In genomic region chr19:9940778-9941177, GRCh38 we compare ENCODE assay signal across 19 cellular contexts. TPM values are rescaled to one million over a fixed set of nuclear protein-coding genes. Genes with fewer than 3 reads are reported as not detected.
DNase-seq lines count a peak whose midpoint lies in the region; ATAC-seq, FAIRE-seq and TF ChIP-seq lines count a peak whose summit lies in the region.
"Had no signal": no experiment of that assay in that cellular context is flagged by ENCODE, and none has a peak within 500 bp of the region (broad histone marks: within the 10 kb centered on the region; RNA-seq: fewer than 3 reads in every experiment).

No MANE protein-coding gene starts in this region.

- FAIRE-seq in K562 (lab: Jason Lieb, UNC) (no peak), HepG2 (lab: Jason Lieb, UNC) (no peak)
- FAIRE-seq: H54 had no signal

- no peak overlapping the region for H3K4me3 Mint-ChIP-seq in HFFc6
- H3K4me3 Mint-ChIP-seq: CD4-positive, CD25-positive, alpha-beta regulatory T cell had no signal

- H3K9ac ChIP-seq in K562 (ENCODE audit: insufficient read depth in 1 of 2, low read depth in 2 of 2, low read length in 2 of 2) (no peak overlapping the region), HepG2 (ENCODE audit: insufficient read depth, low read depth, low read length) (no peak overlapping the region)

- BruUV-seq in K562 (replicated peaks; lab: Mats Ljungman, UMichigan) (no TSS peak), HepG2 (replicated peaks; lab: Mats Ljungman, UMichigan) (no TSS peak)

- TF ChIP-seq POLR2A in K562 (conservative IDR thresholded peaks at IDR 0.05): no peak
- no peak for TF ChIP-seq POLR2A in HepG2 (IDR thresholded peaks at IDR 0.05; ENCODE audit: insufficient read depth in 1 of 2, low read depth in 2 of 2, low read length in 2 of 2)
- no peak for TF ChIP-seq POLR2A in esophagus muscularis mucosa (IDR thresholded peaks at IDR 0.05; ENCODE audit: low read depth)

- no peak overlapping the region for H3K27ac Mint-ChIP-seq in HFFc6
- H3K27ac Mint-ChIP-seq: CD4-positive, CD25-positive, alpha-beta regulatory T cell had no signal

- CTCF ChIA-PET in K562 (lab: Yijun Ruan, JAX; ENCODE audit: low intra/inter-chr PET ratio) (no interaction called here), HepG2 (lab: Yijun Ruan, JAX; ENCODE audit: low intra/inter-chr PET ratio, low total read pairs) (no interaction called here)

- H3K4me2 ChIP-seq in K562 (ENCODE audit: insufficient read depth, low read length) (no peak overlapping the region), HepG2 (ENCODE audit: low read depth, low read length) (no peak overlapping the region)

- H3K4me3 ChIP-seq in ACC112 (ENCODE audit: low read depth, low read length): no peak overlapping the region
- H3K4me3 ChIP-seq in K562: no peak overlapping the region
- H3K4me3 ChIP-seq in HepG2 (replicated peaks in 1 of 3; ENCODE audit: insufficient read depth in 1 of 3, low read depth in 2 of 3, low read length in 3 of 3): no peak overlapping the region
- no peak overlapping the region for H3K4me3 ChIP-seq in esophagus muscularis mucosa

- H3K27me3 ChIP-seq in ACC112 (ENCODE audit: insufficient read depth, low read length) (peaks cover 11% of the 10 kb centered on the region; the same call in 1 of the 2 replicates), K562 (ENCODE audit: control insufficient read depth in 2 of 2, insufficient read depth in 2 of 2, low read length in 2 of 2) (peaks cover 0 to 5% of the 10 kb centered on the region in 2 experiments; a peak in 1 of 5 replicates), HepG2 (ENCODE audit: control insufficient read depth in 1 of 2, insufficient read depth in 2 of 2, low read length in 2 of 2) (peaks cover 0 to 10% of the 10 kb centered on the region in 2 experiments; a peak in 2 of 5 replicates), esophagus muscularis mucosa (peaks cover 0 to 35% (median 2%) of the 10 kb centered on the region in 4 donors)

- ATAC-seq in K562 (no peak), HepG2 (peak; percentile 26; the same call in 1 of the 3 replicates)

- TF ChIP-seq EP300 in K562 (IDR thresholded peaks at IDR 0.05; ENCODE audit: low read length): no peak
- no peak for TF ChIP-seq EP300 in HepG2 (IDR thresholded peaks at IDR 0.05; ENCODE audit: low read depth in 2 of 2, low read length in 2 of 2)
- no peak for TF ChIP-seq EP300 in HepG2 (CRISPR knock-in tag; IDR thresholded peaks at IDR 0.05; ENCODE audit: borderline replicate concordance)
- TF ChIP-seq EP300 in esophagus muscularis mucosa (IDR thresholded peaks at IDR 0.05): no peak

- no peaks in the 10 kb centered on the region for H3K9me1 ChIP-seq in K562 (ENCODE audit: control insufficient read depth, insufficient read depth, low read length)

- H3K27me3 Mint-ChIP-seq in HFFc6 (ENCODE audit: insufficient read depth): peaks cover 22% of the 10 kb centered on the region

- no peaks in the 10 kb centered on the region for H4K20me1 ChIP-seq in K562 (replicated peaks; ENCODE audit: control insufficient read depth, insufficient read depth, low read length)
- H4K20me1 ChIP-seq in HepG2 (ENCODE audit: insufficient read depth, low read length): no peaks in the 10 kb centered on the region

- TF ChIP-seq RAD21 in K562 (CRISPR knock-in tag; conservative IDR thresholded peaks at IDR 0.05 in 1 of 2, IDR thresholded peaks at IDR 0.05 in 1 of 2): no peak
- no peak for TF ChIP-seq RAD21 in HepG2 (CRISPR knock-in tag; IDR thresholded peaks at IDR 0.05)

- in situ Hi-C loops in K562 (cut with MboI) (no loop called here), HepG2 (cut with HindIII; ENCODE audit: extremely low pct_ligation_motif_present, low pct_unique_long_range_greater_than_20kb) (no loop called here)

- H3K9me3 ChIP-seq in K562 (replicated peaks; ENCODE audit: control insufficient read depth, insufficient read depth, low read depth, low read length): no peaks in the 10 kb centered on the region
- H3K9me3 ChIP-seq in HepG2 (ENCODE audit: low read length): no peaks in the 10 kb centered on the region
- H3K9me3 ChIP-seq in esophagus muscularis mucosa: peaks cover 0 to 13% (median 5%) of the 10 kb centered on the region in 4 donors

- H3K9me3 Mint-ChIP-seq in HFFc6: peaks cover 17% of the 10 kb centered on the region; the same call in 1 of the 2 replicates

- H3K4me1 ChIP-seq in ACC112 (ENCODE audit: control insufficient read depth, insufficient read depth, low read length, unreplicated experiment): peaks cover 14% of the 10 kb centered on the region
- H3K4me1 ChIP-seq in K562 (replicated peaks in 1 of 2; ENCODE audit: control insufficient read depth in 2 of 2, insufficient read depth in 2 of 2, low read length in 2 of 2): peaks cover 6 to 22% of the 10 kb centered on the region in 2 experiments; a peak in 4 of 5 replicates
- peaks cover 9% of the 10 kb centered on the region for H3K4me1 ChIP-seq in HepG2 (ENCODE audit: insufficient read depth, low read length)
- peaks cover 6 to 28% (median 21%) of the 10 kb centered on the region in 4 donors for H3K4me1 ChIP-seq in esophagus muscularis mucosa

- peaks cover 28% of the 10 kb centered on the region for H3K4me1 Mint-ChIP-seq in HFFc6 (ENCODE audit: low read depth)

- TF ChIP-seq CTCF in HFFc6 (IDR thresholded peaks at IDR 0.05) (no peak), K562 (IDR thresholded peaks at IDR 0.05 in 2 of 3, conservative IDR thresholded peaks at IDR 0.05 in 1 of 3; ENCODE audit: insufficient read depth in 2 of 3, low read depth in 1 of 3, low read length in 3 of 3) (no peak), HepG2 (CRISPR knock-in tag; IDR thresholded peaks at IDR 0.05) (no peak), esophagus muscularis mucosa (IDR thresholded peaks at IDR 0.05) (no peak)

- H3K36me3 Mint-ChIP-seq in HFFc6 (ENCODE audit: low read depth): peaks cover 11% of the 10 kb centered on the region

- H3K36me3 ChIP-seq in ACC112 (ENCODE audit: insufficient read depth, low read length) (no peaks in the 10 kb centered on the region), K562 (ENCODE audit: control insufficient read depth, insufficient read depth, low read length) (no peaks in the 10 kb centered on the region), HepG2 (replicated peaks in 1 of 2; ENCODE audit: control insufficient read depth in 1 of 2, insufficient read depth in 2 of 2, low read length in 2 of 2) (no peaks in the 10 kb centered on the region), esophagus muscularis mucosa (no peaks in the 10 kb centered on the region)

- H3K79me2 ChIP-seq in ACC112 (ENCODE audit: control insufficient read depth, insufficient read depth, low read length, unreplicated experiment) (no peaks in the 10 kb centered on the region), K562 (ENCODE audit: control insufficient read depth, insufficient read depth, low read length) (no peaks in the 10 kb centered on the region), HepG2 (ENCODE audit: insufficient read depth, low read length) (no peaks in the 10 kb centered on the region)

- no peak overlapping the region for H2AFZ ChIP-seq in ACC112 (ENCODE audit: low read length, unreplicated experiment)
- no peak overlapping the region for H2AFZ ChIP-seq in K562 (ENCODE audit: low read depth, low read length)
- no peak overlapping the region for H2AFZ ChIP-seq in HepG2 (ENCODE audit: low read length)

- 0% methylated on average over 2 of the region's 2 CpGs for WGBS in K562 (ENCODE audit: insufficient coverage, low coverage, missing lambda C conversion rate)
- no CpG with 5 or more reads among the region's 2 CpGs for WGBS in HepG2 (ENCODE audit: low lambda C conversion rate)
- WGBS in esophagus muscularis mucosa: 66% methylated on average over 2 of the region's 2 CpGs

- intact Hi-C loops in K562 (cut with micrococcal nuclease) (no loop called here), HepG2 (cut with micrococcal nuclease; ENCODE audit: unreplicated experiment) (no loop called here), esophagus muscularis mucosa (cut with DNase I) (no loop called here)

- peak overlapping the region; percentile 21; the same call in 1 of the 2 replicates for H3K27ac ChIP-seq in ACC112 (ENCODE audit: low read depth, low read length)
- H3K27ac ChIP-seq in K562 (ENCODE audit: extremely low read depth, low read depth, low read length): no peak overlapping the region
- no peak overlapping the region for H3K27ac ChIP-seq in HepG2 (ENCODE audit: extremely low read length, insufficient read depth, low read length)
- no peak overlapping the region for H3K27ac ChIP-seq in esophagus muscularis mucosa (replicated peaks in 1 of 4)

- POLR2A ChIA-PET in K562 (lab: Yijun Ruan, JAX): interaction anchor here (0.6 kb wide), 1 partner anchor 88 kb away, joined by 3 read pairs; no protein-coding TSS in a partner anchor
- POLR2A ChIA-PET in HepG2 (lab: Yijun Ruan, JAX): no interaction called here

- DNase-seq in HFFc6: peak; percentile 62
- no peak for DNase-seq in K562 (ENCODE audit: extremely low read depth in 1 of 4, low spot score in 3 of 4)
- peak; percentile 26 for DNase-seq in HepG2 (ENCODE audit: low spot score)
- DNase-seq in esophagus muscularis mucosa (ENCODE audit: extremely low spot score): no peak
- DNase-seq in activated CD4-positive, alpha-beta T cell treated with anti-CD3 and anti-CD28 coated beads, Interleukin-2, amount 50 U/mL, for 1 hour: no peak
- no peak for DNase-seq in NCI-H2081 treated with DMSO at 0.1 percent for 48 hours (lab: John Stamatoyannopoulos, UW)
- no peak for DNase-seq in stimulated activated CD8-positive, alpha-beta memory T cell treated with anti-CD3 and anti-CD28 coated beads, Interleukin-4, amount 100 ng/mL, for 48 hours
- DNase-seq: 8988T; AML-193; CD4-positive, CD25-positive, alpha-beta regulatory T cell; DMS79; Kasumi-1; MV-4-11; NCI-H1436; NCI-H2081; NCI-H526; NK-92 treated with Interleukin-12 subunit alpha and Interleukin-12 subunit beta, amount 100 ng/mL, for 24 hours had no signal

RNA-seq across cellular contexts. Expression of gene OLFM2, which starts 4.5 kb away (rescaled TPM):
- total RNA-seq in HFFc6 (2021; fragmentation: NEBNext Ultra II Directional; extraction: Animal tissue kit (Norgen Biotek cat#: 25700)): 1 to 10 TPM; 1.9 to 7.0 (median 6.3) TPM
- 0.40 and 2.1 TPM in 2 replicates for total RNA-seq in K562 (2011; cell fraction: chromatin; rRNA removed; ENCODE audit: low replicate concordance)
- 1.8 and 3.2 TPM in 2 replicates for total RNA-seq in K562 (2011; cell fraction: nucleolus; rRNA removed)
- 1.2 and 2.6 TPM in 2 replicates for total RNA-seq in K562 (2011; cell fraction: nucleoplasm; rRNA removed)
- total RNA-seq in K562 (2014; rRNA removed) (0.23 TPM in 1 of 2 replicates, not detected in the other), K562 (2014; rRNA removed; fragmentation: Illumina TruSeq; extraction: Trizol) (not detected in 2 replicates), K562 (2015; rRNA removed; fragmentation: Illumina TruSeq; extraction: Trizol) (not detected in 2 replicates), K562 (2021) (0.33 and 0.67 TPM in 2 replicates), HepG2 (2016; rRNA removed; fragmentation: Illumina TruSeq; extraction: Trizol) (0.11 and 0.20 TPM in 2 replicates), esophagus muscularis mucosa (10 to 100 TPM in 3 of 4 donors, 1 to 10 TPM in 1; 3.6 to 17.1 (median 11.6) TPM)
- polyA plus RNA-seq in K562 (2011; rRNA removed) (0.31 and 0.45 TPM in 2 replicates), K562 (2014; fragmentation: Illumina TruSeq; extraction: Trizol) (0.10 and 0.44 TPM in 2 replicates), K562 (2014; fragmentation: Nextera tagmentation; extraction: Ambion mirVana) (not detected), K562 (2014; rRNA removed) (0.17 and 0.53 TPM in 2 replicates), HepG2 (2011; rRNA removed) (0.51 and 0.63 TPM in 2 replicates)
- polyA plus RNA-seq in K562 (2011; cell fraction: cytosol; rRNA removed): 0.44 and 1.4 TPM in 2 replicates
- 0.44 and 0.45 TPM in 2 replicates for polyA plus RNA-seq in K562 (2011; cell fraction: nucleus; rRNA removed)
- 0.17 and 0.22 TPM in 2 replicates for polyA plus RNA-seq in K562 (2012)
- polyA minus RNA-seq in K562 (2011; rRNA and poly(A)+ RNA removed): 0.39 TPM in 1 of 2 replicates, not detected in the other
- not detected in 2 replicates for polyA minus RNA-seq in K562 (2011; cell fraction: cytosol; rRNA and poly(A)+ RNA removed)
- not detected in 2 replicates for polyA minus RNA-seq in K562 (2011; cell fraction: nucleus; rRNA and poly(A)+ RNA removed)
- total RNA-seq in HepG2 (2016; cell fraction: cytosol; rRNA removed; fragmentation: Illumina TruSeq; extraction: Trizol; ENCODE audit: low read depth): 0.53 TPM in 1 of 2 replicates, not detected in the other
- total RNA-seq in HepG2 (2016; cell fraction: insoluble cytoplasmic fraction; rRNA removed; fragmentation: Illumina TruSeq; extraction: Trizol): 0.06 and 0.24 TPM in 2 replicates
- total RNA-seq in HepG2 (2016; cell fraction: membrane; rRNA removed; fragmentation: Illumina TruSeq; extraction: Trizol): 0.31 and 0.37 TPM in 2 replicates
- total RNA-seq in HepG2 (2016; cell fraction: nucleus; rRNA removed; fragmentation: Illumina TruSeq; extraction: Trizol): not detected in 2 replicates
- polyA plus RNA-seq in HepG2 (2011; cell fraction: cytosol; rRNA removed): 0.24 and 0.54 TPM in 2 replicates
- polyA plus RNA-seq in HepG2 (2011; cell fraction: nucleus; rRNA removed): 0.12 TPM in 1 of 2 replicates, not detected in the other
- polyA plus RNA-seq in HepG2 (2012): 0.16 and 0.19 TPM in 2 replicates
- polyA plus RNA-seq in HepG2 (2016; cell fraction: cytosol; fragmentation: Illumina TruSeq; extraction: Trizol; ENCODE audit: low read depth): 0.21 and 0.27 TPM in 2 replicates
- 0.17 TPM in 1 of 2 replicates, not detected in the other for polyA plus RNA-seq in HepG2 (2016; cell fraction: insoluble cytoplasmic fraction; fragmentation: Illumina TruSeq; extraction: Trizol; ENCODE audit: low read depth)
- polyA plus RNA-seq in HepG2 (2016; cell fraction: membrane; fragmentation: Illumina TruSeq; extraction: Trizol; ENCODE audit: low read depth): 0.53 and 0.72 TPM in 2 replicates
- polyA plus RNA-seq in HepG2 (2016; cell fraction: nucleus; fragmentation: Illumina TruSeq; extraction: Trizol; ENCODE audit: insufficient read depth, low read depth): not detected in 2 replicates
- 0.88 TPM in 1 of 2 replicates, not detected in the other for polyA minus RNA-seq in HepG2 (2011; rRNA and poly(A)+ RNA removed; ENCODE audit: low replicate concordance)
- 0.30 TPM in 1 of 2 replicates, not detected in the other for polyA minus RNA-seq in HepG2 (2011; cell fraction: cytosol; rRNA and poly(A)+ RNA removed)
- not detected in 2 replicates for polyA minus RNA-seq in HepG2 (2011; cell fraction: nucleus; rRNA and poly(A)+ RNA removed)

Comparison
In these comparisons a context has a peak if more than half of its experiments do, and no peak if none do; other contexts are left out.
1. DNase-seq: peak in HFFc6 (single experiment) and HepG2 (single experiment); none in K562 (0 of 4), esophagus muscularis mucosa (single experiment), activated CD4-positive, alpha-beta T cell treated with anti-CD3 and anti-CD28 coated beads, Interleukin-2, amount 50 U/mL, for 1 hour (single experiment), NCI-H2081 treated with DMSO at 0.1 percent for 48 hours (single experiment) and stimulated activated CD8-positive, alpha-beta memory T cell treated with anti-CD3 and anti-CD28 coated beads, Interleukin-4, amount 100 ng/mL, for 48 hours (single experiment).